In the genomic region with DNA sequence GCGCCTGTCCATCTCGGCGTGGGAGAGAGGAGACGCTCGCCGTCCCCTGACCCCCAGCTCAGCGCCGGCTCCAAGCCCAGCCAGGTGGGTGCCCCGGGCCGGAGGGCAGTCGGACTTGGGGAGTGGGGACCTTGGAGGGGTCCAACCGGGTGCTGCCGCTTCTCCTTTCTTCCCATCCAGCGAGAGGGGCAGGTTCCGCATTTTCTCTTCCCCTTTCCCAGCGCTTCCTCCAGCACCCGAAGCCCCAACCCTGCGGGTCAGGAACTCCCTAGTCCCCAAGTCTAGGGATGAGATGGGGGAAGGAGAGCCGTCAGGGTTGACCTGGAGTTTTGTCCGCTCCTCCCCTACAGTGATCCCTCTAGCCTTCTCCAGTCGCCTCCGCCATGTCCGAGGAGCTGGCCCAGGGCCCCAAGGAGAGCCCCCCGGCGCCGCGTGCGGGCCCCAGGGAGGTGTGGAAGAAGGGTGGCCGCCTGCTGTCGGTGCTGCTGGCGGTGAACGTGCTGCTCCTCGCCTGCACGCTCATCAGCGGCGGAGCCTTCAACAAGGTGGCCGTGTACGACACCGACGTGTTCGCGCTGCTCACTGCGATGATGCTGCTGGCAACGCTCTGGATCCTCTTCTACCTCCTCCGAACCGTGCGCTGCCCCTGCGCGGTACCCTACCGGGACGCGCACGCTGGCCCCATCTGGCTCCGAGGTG, we compare ENCODE assay signal across 8 cellular contexts.
DNase-seq lines count a peak whose midpoint lies in the region; ATAC-seq and TF ChIP-seq lines count a peak whose summit lies in the region.

Gene OTOP2 (plus strand): TSS at position 24 of the 699 bp plus-strand sequence. CDS start 360 bp downstream, at position 384.

- H3K36me3 ChIP-seq in parathyroid adenoma (ENCODE audit: control insufficient read depth, insufficient read depth, low read length) = no peaks in the 10 kb centered on the region

- in situ Hi-C loops in GM13976 (cut with MboI; ENCODE audit: low sequenced_read_pairs, unreplicated experiment) = loop anchor here (5.0 kb wide), 1 partner anchor 33 kb away; no protein-coding TSS in a partner anchor

- no peak for ATAC-seq in GM19035 (IDR thresholded peaks at IDR 0.05; ENCODE audit: unreplicated experiment)

- no peaks in the 10 kb centered on the region for H3K4me1 ChIP-seq in parathyroid adenoma

- H3K9ac ChIP-seq in parathyroid adenoma = no peak within 1 kb of the TSS

- no peaks in the 10 kb centered on the region for H3K79me2 ChIP-seq in parathyroid adenoma

- peak within 1 kb of the TSS; percentile 77 for H2AFZ ChIP-seq in parathyroid adenoma

- H3K9me3 ChIP-seq in parathyroid adenoma (ENCODE audit: control insufficient read depth, low read length) = no peaks in the 10 kb centered on the region

- peaks cover 12% of the 10 kb centered on the region for H3K27me3 ChIP-seq in parathyroid adenoma (ENCODE audit: control insufficient read depth, insufficient read depth, low read length)

- H3K27ac ChIP-seq in parathyroid adenoma = no peak within 1 kb of the TSS

- TF ChIP-seq CTCF in GM13976 (IDR thresholded peaks at IDR 0.05; ENCODE audit: borderline replicate concordance, control extremely low read depth, extremely low read depth, insufficient read depth, missing control alignments) (no peak), fibroblast of pulmonary artery (IDR thresholded peaks at IDR 0.05; ENCODE audit: low read length, missing control alignments) (no peak), parathyroid adenoma (IDR thresholded peaks at IDR 0.05) (no peak)

- DNase-seq in GM13976 (ENCODE audit: low spot score) (peak; percentile 58), NOMO-1 treated with dmso at 0.1 percent for 144 hours (lab: John Stamatoyannopoulos, UW; ENCODE audit: unreplicated experiment) (peak; percentile 49), fibroblast of pulmonary artery (ENCODE audit: low read depth) (no peak), NCI-H1105 treated with DMSO at 0.1 percent for 48 hours (lab: John Stamatoyannopoulos, UW) (no peak), HPDE6-E6E7 (ENCODE audit: extremely low spot score) (no peak)
- DNase-seq in effector CD4-positive, alpha-beta T cell = no peak

- H3K4me2 ChIP-seq in parathyroid adenoma (ENCODE audit: low read length) = peak within 1 kb of the TSS; percentile 24

- H3K4me3 ChIP-seq in fibroblast of pulmonary artery (replicated peaks; ENCODE audit: low read depth, low read length) (peak within 1 kb of the TSS; percentile 17), parathyroid adenoma (ENCODE audit: low read depth, low read length) (no peak within 1 kb of the TSS)

Comparison
In these comparisons a context has a peak if more than half of its experiments do, and no peak if none do; other contexts are left out.
1. DNase-seq: peak in GM13976 (single experiment) and NOMO-1 treated with dmso at 0.1 percent for 144 hours (single experiment); none in fibroblast of pulmonary artery (single experiment), NCI-H1105 treated with DMSO at 0.1 percent for 48 hours (single experiment), effector CD4-positive, alpha-beta T cell (single experiment) and HPDE6-E6E7 (single experiment).